9 cellular contexts compared by ENCODE assay signal in genomic region chr12:96985515-96986362, GRCh38.
DNase-seq lines count a peak whose midpoint lies in the region; ATAC-seq and TF ChIP-seq lines count a peak whose summit lies in the region.
"Had no signal": no experiment of that assay in that cellular context is flagged by ENCODE, and none has a peak within 500 bp of the region (broad histone marks: within the 10 kb centered on the region; RNA-seq: fewer than 3 reads in every experiment).

No MANE protein-coding gene starts in this region.

- POLR2A ChIA-PET in Panc1 (lab: Charles Lee): no interaction called here

- H3K27ac Mint-ChIP-seq in activated naive CD8-positive, alpha-beta T cell treated with anti-CD3 and anti-CD28 coated beads for 36 hours: no peak overlapping the region

- H3K4me1 Mint-ChIP-seq in activated naive CD8-positive, alpha-beta T cell treated with anti-CD3 and anti-CD28 coated beads for 36 hours: peaks cover 4% of the 10 kb centered on the region

- peak; percentile 62 for ATAC-seq in GM18873 (IDR thresholded peaks at IDR 0.05; ENCODE audit: low FRiP score, unreplicated experiment)
- peak; percentile 73 for ATAC-seq in HG03097 (IDR thresholded peaks at IDR 0.05; ENCODE audit: low FRiP score, unreplicated experiment)
- ATAC-seq in Panc1: peak; percentile 87
- ATAC-seq in GM18858 (IDR thresholded peaks at IDR 0.05; ENCODE audit: unreplicated experiment): no peak

- H3K27me3 Mint-ChIP-seq in activated naive CD8-positive, alpha-beta T cell treated with anti-CD3 and anti-CD28 coated beads for 36 hours: peaks cover 34% of the 10 kb centered on the region

- no peaks in the 10 kb centered on the region for H3K36me3 Mint-ChIP-seq in activated naive CD8-positive, alpha-beta T cell treated with anti-CD3 and anti-CD28 coated beads for 36 hours

- in situ Hi-C loops in Panc1 (cut with HindIII; ENCODE audit: low pct_unique_long_range_greater_than_20kb, low sequenced_read_pairs): no loop called here

- intact Hi-C loops in Panc1 (cut with micrococcal nuclease; ENCODE audit: unreplicated experiment): loop anchor here (2.0 to 5.0 kb wide), 3 partner anchors 323 to 1412 kb away; no protein-coding TSS in a partner anchor

- H3K27ac ChIP-seq in Panc1 (ENCODE audit: low read length): no peak overlapping the region

- H3K9me3 ChIP-seq in Panc1 (ENCODE audit: control insufficient read depth, insufficient read depth, low read depth, low read length) (no peaks in the 10 kb centered on the region), iPS-18c (ENCODE audit: control insufficient read depth, insufficient read depth, low read length) (no peaks in the 10 kb centered on the region)
- H3K9me3 ChIP-seq: HAP-1 had no signal

- TF ChIP-seq CTCF in Panc1 (IDR thresholded peaks at IDR 0.05): peak; percentile 98

- H3K9me3 Mint-ChIP-seq in activated naive CD8-positive, alpha-beta T cell treated with anti-CD3 and anti-CD28 coated beads for 36 hours: no peaks in the 10 kb centered on the region

- CTCF ChIA-PET in Panc1 (lab: Charles Lee): no interaction called here

- peaks cover 12% of the 10 kb centered on the region for H3K27me3 ChIP-seq in Panc1 (ENCODE audit: control insufficient read depth, insufficient read depth, low read length)

- no TSS peak for BruUV-seq in Panc1 (replicated peaks; lab: Mats Ljungman, UMichigan)

- peaks cover 6% of the 10 kb centered on the region; the same call in 1 of the 2 replicates for H3K4me1 ChIP-seq in Panc1 (ENCODE audit: control insufficient read depth, insufficient read depth, low read length)

- H3K36me3 ChIP-seq in Panc1 (ENCODE audit: control insufficient read depth, insufficient read depth, low read length): no peaks in the 10 kb centered on the region
- H3K36me3 ChIP-seq: HAP-1 had no signal

- peak; percentile 53 for DNase-seq in AG08396 (ENCODE audit: low spot score)
- DNase-seq in Panc1 (ENCODE audit: low read depth, low spot score): no peak
- DNase-seq in activated naive CD8-positive, alpha-beta T cell treated with anti-CD3 and anti-CD28 coated beads for 36 hours: peak; percentile 61
- DNase-seq in stimulated activated CD4-positive, alpha-beta T cell treated with anti-CD3 and anti-CD28 coated beads, Interleukin-12 subunit alpha, Interleukin-12 subunit beta, amount 100 ng/mL, for 48 hours (ENCODE audit: low read depth in 2 of 3, low spot score in 1 of 3): peak; percentile 3 to 12 (median 12)

- H3K4me3 Mint-ChIP-seq in activated naive CD8-positive, alpha-beta T cell treated with anti-CD3 and anti-CD28 coated beads for 36 hours: peak overlapping the region; percentile 42

- H3K4me3 ChIP-seq in Panc1 (ENCODE audit: low read depth in 2 of 2, low read length in 2 of 2) (peak overlapping the region; percentile 27 to 48), iPS-18c (ENCODE audit: insufficient read depth, low read depth, low read length) (peak overlapping the region; percentile 43; the same call in 1 of the 2 replicates)
- H3K4me3 ChIP-seq: HAP-1 had no signal
